In genomic region chr7:15326044-15326644, GRCh38 we compare ENCODE assay signal across 8 cellular contexts.
DNase-seq lines count a peak whose midpoint lies in the region; ATAC-seq and TF ChIP-seq lines count a peak whose summit lies in the region.

No MANE protein-coding gene starts in this region.

- H3K27ac Mint-ChIP-seq in type B pancreatic cell, result no peak overlapping the region

- no peak overlapping the region for H2AFZ ChIP-seq in GM23248
- H2AFZ ChIP-seq in OCI-LY3 (ENCODE audit: low read depth, low read length), result no peak overlapping the region

- H3K9ac ChIP-seq in GM23248, result no peak overlapping the region
- no peak overlapping the region for H3K9ac ChIP-seq in OCI-LY3 (ENCODE audit: low read length)

- no peaks in the 10 kb centered on the region for H3K9me2 ChIP-seq in GM23248 (ENCODE audit: insufficient read depth)

- DNase-seq in AG04449 (ENCODE audit: low read depth, low spot score) (no peak), GM23248 (peak; percentile 61), fibroblast of pulmonary artery (ENCODE audit: low read depth) (peak; percentile 63), type B pancreatic cell (ENCODE audit: extremely low spot score, unreplicated experiment) (no peak), germinal center (ENCODE audit: low spot score) (no peak)
- DNase-seq in stimulated activated naive CD8-positive, alpha-beta T cell treated with anti-CD3 and anti-CD28 coated beads, Interleukin-15, Interleukin-2, amounts not matched to agents 100 U/mL and 50 U/mL, for 24 hours, result no peak

- no peaks in the 10 kb centered on the region for H3K9me3 ChIP-seq in GM23248 (ENCODE audit: low read depth)
- H3K9me3 ChIP-seq in OCI-LY3 (ENCODE audit: insufficient read depth, low read length), result no peaks in the 10 kb centered on the region

- POLR2A ChIA-PET in AG04449 (lab: Yijun Ruan, JAX), result no interaction called here

- TF ChIP-seq CTCF in AG04449 (IDR thresholded peaks at IDR 0.05; ENCODE audit: insufficient read depth, low read length, missing control alignments) (peak; percentile 43), OCI-LY3 (IDR thresholded peaks at IDR 0.05; ENCODE audit: low read depth, low read length) (peak; percentile 64), fibroblast of pulmonary artery (IDR thresholded peaks at IDR 0.05; ENCODE audit: low read length, missing control alignments) (peak; percentile 73), type B pancreatic cell (conservative IDR thresholded peaks at IDR 0.05) (peak; percentile 76)

- CTCF ChIA-PET in AG04449 (lab: Yijun Ruan, JAX), result interaction anchor here (0.8 to 2.9 kb wide), 13 partner anchors 11 to 752 kb away, joined by 3 to 23 read pairs (median 5); no protein-coding TSS in a partner anchor

- no peak overlapping the region for H3K27ac ChIP-seq in GM23248
- no peak overlapping the region for H3K27ac ChIP-seq in OCI-LY3 (ENCODE audit: low read length)

- H3K36me3 ChIP-seq in GM23248 (ENCODE audit: low read depth), result no peaks in the 10 kb centered on the region
- H3K36me3 ChIP-seq in OCI-LY3 (replicated peaks; ENCODE audit: low read depth, low read length), result no peaks in the 10 kb centered on the region

- H4K20me1 ChIP-seq in GM23248 (ENCODE audit: insufficient read depth) (no peaks in the 10 kb centered on the region), OCI-LY3 (ENCODE audit: insufficient read depth, low read length) (no peaks in the 10 kb centered on the region)

- H3F3A ChIP-seq in GM23248 (ENCODE audit: insufficient read depth), result no peaks in the 10 kb centered on the region

- peaks cover 5% of the 10 kb centered on the region; the same call in 1 of the 2 replicates for H3K4me1 ChIP-seq in GM23248 (ENCODE audit: insufficient read depth)
- H3K4me1 ChIP-seq in OCI-LY3 (ENCODE audit: low read length), result peaks cover 4% of the 10 kb centered on the region; the same call in 1 of the 2 replicates

- H3K79me2 ChIP-seq in GM23248 (ENCODE audit: insufficient read depth) (no peaks in the 10 kb centered on the region), OCI-LY3 (ENCODE audit: low read length) (no peaks in the 10 kb centered on the region)

- no peak overlapping the region for H3K4me3 Mint-ChIP-seq in type B pancreatic cell

- WGBS in GM23248 (ENCODE audit: low coverage in 1 of 2, low lambda C conversion rate in 2 of 2, missing lambda C conversion rate in 2 of 2), 2 experiments, result 68% methylated on average over 3 of the region's 3 CpGs

- no peak overlapping the region for H3K4me2 ChIP-seq in GM23248 (ENCODE audit: unreplicated experiment)
- H3K4me2 ChIP-seq in OCI-LY3 (ENCODE audit: low read length), result no peak overlapping the region

- H3K4me1 Mint-ChIP-seq in type B pancreatic cell (ENCODE audit: unreplicated experiment), result peaks cover 13% of the 10 kb centered on the region

- H3K27me3 Mint-ChIP-seq in type B pancreatic cell, result no peaks in the 10 kb centered on the region

- no peaks in the 10 kb centered on the region for H3K27me3 ChIP-seq in GM23248 (replicated peaks; ENCODE audit: insufficient read depth)
- H3K27me3 ChIP-seq in OCI-LY3 (ENCODE audit: low read depth, low read length), result no peaks in the 10 kb centered on the region

- peaks cover 8% of the 10 kb centered on the region for H3K9me3 Mint-ChIP-seq in type B pancreatic cell

- no peak for ATAC-seq in stimulated activated naive CD8-positive, alpha-beta T cell treated with anti-CD3 and anti-CD28 coated beads, Interleukin-15, Interleukin-2, amounts not matched to agents 100 U/mL and 50 U/mL, for 24 hours
- ATAC-seq in HG02763 (IDR thresholded peaks at IDR 0.05; ENCODE audit: unreplicated experiment), result no peak

- in situ Hi-C loops in GM23248 (cut with MboI), result no loop called here

- H3K36me3 Mint-ChIP-seq in type B pancreatic cell, result no peaks in the 10 kb centered on the region

- H3K4me3 ChIP-seq in AG04449 (ENCODE audit: low read depth, low read length), result no peak overlapping the region
- no peak overlapping the region for H3K4me3 ChIP-seq in GM23248
- H3K4me3 ChIP-seq in OCI-LY3 (ENCODE audit: low read length), result no peak overlapping the region
- H3K4me3 ChIP-seq in fibroblast of pulmonary artery (replicated peaks; ENCODE audit: low read depth, low read length), result no peak overlapping the region

Comparison
In these comparisons a context has a peak if more than half of its experiments do, and no peak if none do; other contexts are left out.
1. DNase-seq: peak in GM23248 (single experiment) and fibroblast of pulmonary artery (single experiment); none in AG04449 (single experiment), type B pancreatic cell (single experiment), stimulated activated naive CD8-positive, alpha-beta T cell treated with anti-CD3 and anti-CD28 coated beads, Interleukin-15, Interleukin-2, amounts not matched to agents 100 U/mL and 50 U/mL, for 24 hours (single experiment) and germinal center (single experiment).
2. Peak in every context shown above with its lines, with median percentiles within 50 percentile points of each other: CTCF ChIP-seq.